ENCODE assay signal across 1 cellular context in genomic region chr21:37268186-37268503, GRCh38.
TF ChIP-seq lines count a peak whose summit lies in the region.

No MANE protein-coding gene starts in this region.

TF ChIP-seq in IMR-90, 13 proteins besides CTCF, POLR2A, EP300 and RAD21:
- TF ChIP-seq MAFK (IDR thresholded peaks at IDR 0.05; ENCODE audit: low read depth, low read length) = no peak
- TF ChIP-seq RFX5 (IDR thresholded peaks at IDR 0.05; ENCODE audit: low read depth, low read length) = peak; percentile 84; the same call in 1 of the 2 replicates
